20 cellular contexts compared by ENCODE assay signal in genomic region chr6:16677458-16677857, GRCh38.
DNase-seq lines count a peak whose midpoint lies in the region; ATAC-seq, FAIRE-seq and TF ChIP-seq lines count a peak whose summit lies in the region.
"Had no signal": no experiment of that assay in that cellular context is flagged by ENCODE, and none has a peak within 500 bp of the region (broad histone marks: within the 10 kb centered on the region; RNA-seq: fewer than 3 reads in every experiment).

No MANE protein-coding gene starts in this region.

- no peaks in the 10 kb centered on the region for H3K27me3 ChIP-seq in HepG2 (ENCODE audit: control insufficient read depth in 1 of 2, insufficient read depth in 2 of 2, low read length in 2 of 2)
- no peaks in the 10 kb centered on the region for H3K27me3 ChIP-seq in right lobe of liver
- no peaks in the 10 kb centered on the region for H3K27me3 ChIP-seq in endocrine pancreas (ENCODE audit: control insufficient read depth, insufficient read depth, low read length)
- H3K27me3 ChIP-seq in neural progenitor cell: no peaks in the 10 kb centered on the region
- H3K27me3 ChIP-seq in vagina: no peaks in the 10 kb centered on the region

- no peak for ATAC-seq in HepG2
- no peak for ATAC-seq in right lobe of liver
- ATAC-seq: naive thymus-derived CD4-positive, alpha-beta T cell; WTC11 had no signal

- FAIRE-seq in HepG2 (lab: Jason Lieb, UNC): no peak
- FAIRE-seq: endometrium had no signal

- H2AFZ ChIP-seq in HepG2 (ENCODE audit: low read length): no peak overlapping the region
- peak overlapping the region; percentile 23 for H2AFZ ChIP-seq in neural progenitor cell (replicated peaks)

- no peak overlapping the region for H3K27ac Mint-ChIP-seq in neural progenitor cell
- H3K27ac Mint-ChIP-seq: naive thymus-derived CD4-positive, alpha-beta T cell; progenitor cell of endocrine pancreas had no signal

- POLR2A ChIA-PET in HepG2 (lab: Yijun Ruan, JAX): no interaction called here

- no peaks in the 10 kb centered on the region for H3K9me3 ChIP-seq in HepG2 (ENCODE audit: low read length)
- no peaks in the 10 kb centered on the region for H3K9me3 ChIP-seq in right lobe of liver
- H3K9me3 ChIP-seq in endocrine pancreas (ENCODE audit: control insufficient read depth, low read length): no peaks in the 10 kb centered on the region
- H3K9me3 ChIP-seq in neural progenitor cell (ENCODE audit: low read depth): no peaks in the 10 kb centered on the region
- H3K9me3 ChIP-seq in vagina: no peaks in the 10 kb centered on the region

- H3K9ac ChIP-seq in HepG2 (ENCODE audit: insufficient read depth, low read depth, low read length) (no peak overlapping the region), endocrine pancreas (ENCODE audit: control insufficient read depth, insufficient read depth, low read length) (no peak overlapping the region), neural progenitor cell (no peak overlapping the region)

- no peaks in the 10 kb centered on the region for H3K9me3 Mint-ChIP-seq in neural progenitor cell
- H3K9me3 Mint-ChIP-seq: HFFc6, WTC11 had no signal

- H3K4me1 ChIP-seq in HepG2 (ENCODE audit: insufficient read depth, low read length) (peaks cover 76% of the 10 kb centered on the region), right lobe of liver (peaks cover 0 to 31% (median 6%) of the 10 kb centered on the region in 4 donors), endocrine pancreas (ENCODE audit: control insufficient read depth, insufficient read depth, low read length) (peaks cover 10% of the 10 kb centered on the region), neural progenitor cell (peaks cover 12% of the 10 kb centered on the region), vagina (peaks cover 64% of the 10 kb centered on the region)

- TF ChIP-seq EP300 in HepG2 (IDR thresholded peaks at IDR 0.05; ENCODE audit: low read depth in 2 of 2, low read length in 2 of 2) (no peak), HepG2 (CRISPR knock-in tag; IDR thresholded peaks at IDR 0.05; ENCODE audit: borderline replicate concordance) (no peak)

- no peaks in the 10 kb centered on the region for H3K36me3 Mint-ChIP-seq in neural progenitor cell
- H3K36me3 Mint-ChIP-seq: WTC11 had no signal

- in situ Hi-C loops in HepG2 (cut with HindIII; ENCODE audit: extremely low pct_ligation_motif_present, low pct_unique_long_range_greater_than_20kb): no loop called here

- CTCF ChIA-PET in HepG2 (lab: Yijun Ruan, JAX; ENCODE audit: low intra/inter-chr PET ratio, low total read pairs): no interaction called here

- peaks cover 9% of the 10 kb centered on the region for H3K4me1 Mint-ChIP-seq in neural progenitor cell

- H3K27me3 Mint-ChIP-seq in neural progenitor cell (ENCODE audit: insufficient read depth, low read depth): no peaks in the 10 kb centered on the region
- H3K27me3 Mint-ChIP-seq: naive thymus-derived CD4-positive, alpha-beta T cell; progenitor cell of endocrine pancreas had no signal

- H3K4me2 ChIP-seq in HepG2 (ENCODE audit: low read depth, low read length) (peak overlapping the region; percentile 43; the same call in 1 of the 2 replicates), neural progenitor cell (no peak overlapping the region)

- TF ChIP-seq CTCF in HepG2 (CRISPR knock-in tag; IDR thresholded peaks at IDR 0.05) (no peak), right lobe of liver (IDR thresholded peaks at IDR 0.05) (no peak), neural progenitor cell (IDR thresholded peaks at IDR 0.05) (no peak), vagina (IDR thresholded peaks at IDR 0.05) (no peak)

- no peak overlapping the region for H3K4me3 Mint-ChIP-seq in neural progenitor cell
- H3K4me3 Mint-ChIP-seq: naive thymus-derived CD4-positive, alpha-beta T cell; WTC11 had no signal

- H3K27ac ChIP-seq in HepG2 (ENCODE audit: extremely low read length, insufficient read depth, low read length) (peak overlapping the region; percentile 30), right lobe of liver (peak overlapping the region in 1 of 3 donors; percentile 46), neural progenitor cell (no peak overlapping the region), vagina (peak overlapping the region; percentile 21)

- H4K20me1 ChIP-seq in HepG2 (ENCODE audit: insufficient read depth, low read length) (no peaks in the 10 kb centered on the region), neural progenitor cell (ENCODE audit: low read depth) (no peaks in the 10 kb centered on the region)

- DNase-seq in HepG2 (ENCODE audit: low spot score): no peak
- no peak for DNase-seq in right lobe of liver
- no peak for DNase-seq in neural progenitor cell (ENCODE audit: low spot score)
- no peak for DNase-seq in vagina (ENCODE audit: extremely low spot score in 2 of 2)
- DNase-seq in stimulated activated CD4-positive, alpha-beta T cell treated with anti-CD3 and anti-CD28 coated beads, Interleukin-4, amount 100 ng/mL, for 1 hour: no peak
- no peak for DNase-seq in stimulated activated naive CD4-positive, alpha-beta T cell (lab: John Stamatoyannopoulos, UW)
- no peak for DNase-seq in OCI-M2 (lab: John Stamatoyannopoulos, UW; ENCODE audit: unreplicated experiment)
- DNase-seq: activated effector memory CD4-positive, alpha-beta T cell treated with Interleukin-2 at 50 U/mL for 16 hours; COR-L47; foreskin melanocyte; naive thymus-derived CD4-positive, alpha-beta T cell; NCI-H1436 treated with DMSO at 0.1 percent for 48 hours; NCI-H345; SHP77 treated with DMSO at 0.1 percent for 48 hours; substantia nigra had no signal

- peaks cover 27% of the 10 kb centered on the region for H3K79me2 ChIP-seq in HepG2 (ENCODE audit: insufficient read depth, low read length)
- H3K79me2 ChIP-seq in neural progenitor cell (ENCODE audit: low read depth): no peaks in the 10 kb centered on the region

- WGBS in HepG2 (ENCODE audit: low lambda C conversion rate): 84% methylated on average over 2 of the region's 2 CpGs
- WGBS in right lobe of liver (ENCODE audit: insufficient coverage, low coverage, low lambda C conversion rate, missing lambda C conversion rate): 37% methylated on average over 2 of the region's 2 CpGs

- intact Hi-C loops in HepG2 (cut with micrococcal nuclease; ENCODE audit: unreplicated experiment): no loop called here
- intact Hi-C loops in right lobe of liver (cut with DNase I): no loop called here
- intact Hi-C loops in vagina (cut with DNase I): no loop called here

- no peak for TF ChIP-seq RAD21 in HepG2 (CRISPR knock-in tag; IDR thresholded peaks at IDR 0.05)

- H3K4me3 ChIP-seq in HepG2 (replicated peaks in 1 of 3; ENCODE audit: insufficient read depth in 1 of 3, low read depth in 2 of 3, low read length in 3 of 3) (no peak overlapping the region), right lobe of liver (no peak overlapping the region), endocrine pancreas (ENCODE audit: control insufficient read depth, insufficient read depth, low read length) (peak overlapping the region; percentile 49), neural progenitor cell (no peak overlapping the region), vagina (no peak overlapping the region)

- TF ChIP-seq POLR2A in HepG2 (IDR thresholded peaks at IDR 0.05; ENCODE audit: insufficient read depth in 1 of 2, low read depth in 2 of 2, low read length in 2 of 2): no peak
- TF ChIP-seq POLR2A in right lobe of liver (IDR thresholded peaks at IDR 0.05): no peak
- TF ChIP-seq POLR2A in vagina (IDR thresholded peaks at IDR 0.05): no peak

- peaks cover 0 to 2% of the 10 kb centered on the region in 2 experiments; a peak in 1 of 5 replicates for H3K36me3 ChIP-seq in HepG2 (replicated peaks in 1 of 2; ENCODE audit: control insufficient read depth in 1 of 2, insufficient read depth in 2 of 2, low read length in 2 of 2)
- no peaks in the 10 kb centered on the region for H3K36me3 ChIP-seq in right lobe of liver
- H3K36me3 ChIP-seq in endocrine pancreas (ENCODE audit: control insufficient read depth, insufficient read depth, low read length): no peaks in the 10 kb centered on the region
- H3K36me3 ChIP-seq in neural progenitor cell: no peaks in the 10 kb centered on the region
- no peaks in the 10 kb centered on the region for H3K36me3 ChIP-seq in vagina

- BruUV-seq in HepG2 (replicated peaks; lab: Mats Ljungman, UMichigan): no TSS peak

- H3F3A ChIP-seq in neural progenitor cell (ENCODE audit: low read depth): no peaks in the 10 kb centered on the region

TF ChIP-seq in HepG2, 621 proteins besides CTCF, POLR2A, EP300 and RAD21 (continues in another document):
- no peak for TF ChIP-seq ARID4A (CRISPR knock-in tag; IDR thresholded peaks at IDR 0.05; ENCODE audit: borderline replicate concordance)
- no peak for TF ChIP-seq SIX4 (CRISPR knock-in tag; IDR thresholded peaks at IDR 0.05)
- no peak for TF ChIP-seq RARG (CRISPR knock-in tag; IDR thresholded peaks at IDR 0.05; ENCODE audit: low read depth)
